ENCODE assay signal across 1 cellular context in the genomic region with DNA sequence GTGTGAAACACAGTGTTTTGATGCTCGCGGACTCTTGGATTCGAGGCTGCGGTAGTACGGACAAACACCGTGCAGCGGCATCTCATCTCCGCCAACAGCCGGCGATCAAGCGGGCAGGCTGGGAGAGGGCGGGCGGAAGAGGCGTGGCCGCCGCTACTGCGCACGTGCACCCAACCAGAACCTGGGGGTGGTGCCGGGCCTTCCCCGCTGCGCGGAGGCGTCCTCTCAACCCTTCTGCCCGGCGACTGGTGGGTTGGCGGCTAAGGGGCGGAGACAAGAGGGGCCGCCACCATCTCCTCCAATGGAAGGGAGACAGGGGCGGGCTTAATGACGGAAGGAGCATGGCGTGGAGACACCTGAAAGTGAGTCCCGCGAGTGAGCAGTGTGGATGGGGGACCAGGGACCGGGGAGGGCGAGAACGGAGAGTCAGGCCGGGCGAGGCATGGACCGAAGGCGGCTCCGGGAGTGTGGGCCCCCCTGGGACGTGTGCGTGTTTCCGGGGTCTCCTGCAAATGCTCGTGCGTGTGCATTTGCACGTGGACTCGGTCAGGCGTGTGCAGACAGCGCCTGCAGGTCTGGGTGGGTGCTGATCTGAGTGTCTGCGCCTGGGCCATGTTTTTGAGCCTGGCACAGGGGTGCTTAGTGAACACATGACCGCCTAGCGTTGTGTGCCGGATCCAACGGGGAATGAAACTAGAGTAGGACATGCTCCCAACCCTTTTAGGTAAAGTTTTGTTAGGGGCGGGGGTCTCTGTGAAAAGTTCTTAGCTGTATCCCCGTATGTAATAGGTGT.
TF ChIP-seq lines count a peak whose summit lies in the region.

A gene (plus strand): TSS at position 321 of the 793 bp plus-strand sequence. CDS start 21 bp downstream, at position 342.

TF ChIP-seq in HepG2, 621 proteins besides CTCF, POLR2A, EP300 and RAD21 (continued from another document and continues in another):
- TF ChIP-seq, protein P1, sequence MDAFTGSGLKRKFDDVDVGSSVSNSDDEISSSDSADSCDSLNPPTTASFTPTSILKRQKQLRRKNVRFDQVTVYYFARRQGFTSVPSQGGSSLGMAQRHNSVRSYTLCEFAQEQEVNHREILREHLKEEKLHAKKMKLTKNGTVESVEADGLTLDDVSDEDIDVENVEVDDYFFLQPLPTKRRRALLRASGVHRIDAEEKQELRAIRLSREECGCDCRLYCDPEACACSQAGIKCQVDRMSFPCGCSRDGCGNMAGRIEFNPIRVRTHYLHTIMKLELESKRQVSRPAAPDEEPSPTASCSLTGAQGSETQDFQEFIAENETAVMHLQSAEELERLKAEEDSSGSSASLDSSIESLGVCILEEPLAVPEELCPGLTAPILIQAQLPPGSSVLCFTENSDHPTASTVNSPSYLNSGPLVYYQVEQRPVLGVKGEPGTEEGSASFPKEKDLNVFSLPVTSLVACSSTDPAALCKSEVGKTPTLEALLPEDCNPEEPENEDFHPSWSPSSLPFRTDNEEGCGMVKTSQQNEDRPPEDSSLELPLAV (CRISPR knock-in tag; conservative IDR thresholded peaks at IDR 0.05; ENCODE audit: low read depth): no peak
- TF ChIP-seq NFYC (CRISPR knock-in tag; IDR thresholded peaks at IDR 0.05) (peak; percentile 92), ZNF17 (CRISPR knock-in tag; IDR thresholded peaks at IDR 0.05) (no peak), ZNF557 (CRISPR knock-in tag; IDR thresholded peaks at IDR 0.05) (no peak), ZNF24 (IDR thresholded peaks at IDR 0.05) (no peak), ZNF616 (CRISPR knock-in tag; IDR thresholded peaks at IDR 0.05; ENCODE audit: low read depth) (peak; percentile 68), PCBP2 (optimal IDR thresholded peaks at IDR 0.05; ENCODE audit: low read depth, low read length, poor library complexity, severe bottlenecking) (no peak), KLF6 (CRISPR knock-in tag; IDR thresholded peaks at IDR 0.05) (peak; percentile 79), ZNF207 (IDR thresholded peaks at IDR 0.05; ENCODE audit: borderline replicate concordance) (no peak), ZNF12 (CRISPR knock-in tag; IDR thresholded peaks at IDR 0.05) (peak; percentile 37; the same call in 1 of the 2 replicates), YEATS2 (CRISPR knock-in tag; IDR thresholded peaks at IDR 0.05; ENCODE audit: borderline replicate concordance) (peak; percentile 87), ZNF138 (CRISPR knock-in tag; IDR thresholded peaks at IDR 0.05; ENCODE audit: low read depth) (0 out of 2 replicates have a peak, but pooled peaks have one; percentile 80), GLI4 (CRISPR knock-in tag; IDR thresholded peaks at IDR 0.05; ENCODE audit: borderline replicate concordance) (0 out of 2 replicates have a peak, but pooled peaks have one; percentile 26), MBD4 (IDR thresholded peaks at IDR 0.05; ENCODE audit: borderline replicate concordance, low read length) (no peak), RNF2 (conservative IDR thresholded peaks at IDR 0.05; ENCODE audit: low read depth) (0 out of 2 replicates have a peak, but pooled peaks have one; percentile 32), ZNF367 (CRISPR knock-in tag; IDR thresholded peaks at IDR 0.05; ENCODE audit: borderline replicate concordance) (no peak), CBX2 (IDR thresholded peaks at IDR 0.05; ENCODE audit: low read depth, low read length) (no peak), CBX2 (CRISPR knock-in tag; IDR thresholded peaks at IDR 0.05; ENCODE audit: low read depth) (0 out of 2 replicates have a peak, but pooled peaks have one; percentile 23), ZNF235 (CRISPR knock-in tag; IDR thresholded peaks at IDR 0.05; ENCODE audit: borderline replicate concordance) (no peak), ZNF33A (CRISPR knock-in tag; IDR thresholded peaks at IDR 0.05; ENCODE audit: borderline replicate concordance) (0 out of 2 replicates have a peak, but pooled peaks have one; percentile 20), PHF8 (CRISPR knock-in tag; IDR thresholded peaks at IDR 0.05) (peak; percentile 93), TSC22D2 (CRISPR knock-in tag; IDR thresholded peaks at IDR 0.05; ENCODE audit: borderline replicate concordance) (no peak; the same call in 1 of the 2 replicates), NFATC3 (CRISPR knock-in tag; IDR thresholded peaks at IDR 0.05) (no peak), HNRNPH1 (optimal IDR thresholded peaks at IDR 0.05; ENCODE audit: low read depth, low read length) (peak; percentile 97), ZSCAN9 (CRISPR knock-in tag; IDR thresholded peaks at IDR 0.05; ENCODE audit: borderline replicate concordance) (peak; percentile 37), ZNF143 (CRISPR knock-in tag; IDR thresholded peaks at IDR 0.05) (no peak), AGO2 (optimal IDR thresholded peaks at IDR 0.05; ENCODE audit: low read depth, low read length) (peak; percentile 47), KAT2B (IDR thresholded peaks at IDR 0.05; ENCODE audit: borderline replicate concordance, low read depth, low read length) (no peak), ZNF343 (CRISPR knock-in tag; IDR thresholded peaks at IDR 0.05) (0 out of 2 replicates have a peak, but pooled peaks have one; percentile 64)
- TF ChIP-seq, protein P2, sequence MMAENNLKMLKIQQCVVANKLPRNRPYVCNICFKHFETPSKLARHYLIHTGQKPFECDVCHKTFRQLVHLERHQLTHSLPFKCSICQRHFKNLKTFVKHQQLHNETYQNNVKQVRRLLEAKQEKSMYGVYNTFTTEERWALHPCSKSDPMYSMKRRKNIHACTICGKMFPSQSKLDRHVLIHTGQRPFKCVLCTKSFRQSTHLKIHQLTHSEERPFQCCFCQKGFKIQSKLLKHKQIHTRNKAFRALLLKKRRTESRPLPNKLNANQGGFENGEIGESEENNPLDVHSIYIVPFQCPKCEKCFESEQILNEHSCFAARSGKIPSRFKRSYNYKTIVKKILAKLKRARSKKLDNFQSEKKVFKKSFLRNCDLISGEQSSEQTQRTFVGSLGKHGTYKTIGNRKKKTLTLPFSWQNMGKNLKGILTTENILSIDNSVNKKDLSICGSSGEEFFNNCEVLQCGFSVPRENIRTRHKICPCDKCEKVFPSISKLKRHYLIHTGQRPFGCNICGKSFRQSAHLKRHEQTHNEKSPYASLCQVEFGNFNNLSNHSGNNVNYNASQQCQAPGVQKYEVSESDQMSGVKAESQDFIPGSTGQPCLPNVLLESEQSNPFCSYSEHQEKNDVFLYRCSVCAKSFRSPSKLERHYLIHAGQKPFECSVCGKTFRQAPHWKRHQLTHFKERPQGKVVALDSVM (CRISPR knock-in tag; IDR thresholded peaks at IDR 0.05): peak; percentile 55; the same call in 1 of the 2 replicates
- TF ChIP-seq, protein P3, sequence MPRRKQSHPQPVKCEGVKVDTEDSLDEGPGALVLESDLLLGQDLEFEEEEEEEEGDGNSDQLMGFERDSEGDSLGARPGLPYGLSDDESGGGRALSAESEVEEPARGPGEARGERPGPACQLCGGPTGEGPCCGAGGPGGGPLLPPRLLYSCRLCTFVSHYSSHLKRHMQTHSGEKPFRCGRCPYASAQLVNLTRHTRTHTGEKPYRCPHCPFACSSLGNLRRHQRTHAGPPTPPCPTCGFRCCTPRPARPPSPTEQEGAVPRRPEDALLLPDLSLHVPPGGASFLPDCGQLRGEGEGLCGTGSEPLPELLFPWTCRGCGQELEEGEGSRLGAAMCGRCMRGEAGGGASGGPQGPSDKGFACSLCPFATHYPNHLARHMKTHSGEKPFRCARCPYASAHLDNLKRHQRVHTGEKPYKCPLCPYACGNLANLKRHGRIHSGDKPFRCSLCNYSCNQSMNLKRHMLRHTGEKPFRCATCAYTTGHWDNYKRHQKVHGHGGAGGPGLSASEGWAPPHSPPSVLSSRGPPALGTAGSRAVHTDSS (CRISPR knock-in tag; conservative IDR thresholded peaks at IDR 0.05): no peak
- TF ChIP-seq, protein P4, sequence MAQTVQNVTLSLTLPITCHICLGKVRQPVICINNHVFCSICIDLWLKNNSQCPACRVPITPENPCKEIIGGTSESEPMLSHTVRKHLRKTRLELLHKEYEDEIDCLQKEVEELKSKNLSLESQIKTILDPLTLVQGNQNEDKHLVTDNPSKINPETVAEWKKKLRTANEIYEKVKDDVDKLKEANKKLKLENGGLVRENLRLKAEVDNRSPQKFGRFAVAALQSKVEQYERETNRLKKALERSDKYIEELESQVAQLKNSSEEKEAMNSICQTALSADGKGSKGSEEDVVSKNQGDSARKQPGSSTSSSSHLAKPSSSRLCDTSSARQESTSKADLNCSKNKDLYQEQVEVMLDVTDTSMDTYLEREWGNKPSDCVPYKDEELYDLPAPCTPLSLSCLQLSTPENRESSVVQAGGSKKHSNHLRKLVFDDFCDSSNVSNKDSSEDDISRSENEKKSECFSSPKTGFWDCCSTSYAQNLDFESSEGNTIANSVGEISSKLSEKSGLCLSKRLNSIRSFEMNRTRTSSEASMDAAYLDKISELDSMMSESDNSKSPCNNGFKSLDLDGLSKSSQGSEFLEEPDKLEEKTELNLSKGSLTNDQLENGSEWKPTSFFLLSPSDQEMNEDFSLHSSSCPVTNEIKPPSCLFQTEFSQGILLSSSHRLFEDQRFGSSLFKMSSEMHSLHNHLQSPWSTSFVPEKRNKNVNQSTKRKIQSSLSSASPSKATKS (CRISPR knock-in tag; IDR thresholded peaks at IDR 0.05): no peak
- TF ChIP-seq, protein P5, sequence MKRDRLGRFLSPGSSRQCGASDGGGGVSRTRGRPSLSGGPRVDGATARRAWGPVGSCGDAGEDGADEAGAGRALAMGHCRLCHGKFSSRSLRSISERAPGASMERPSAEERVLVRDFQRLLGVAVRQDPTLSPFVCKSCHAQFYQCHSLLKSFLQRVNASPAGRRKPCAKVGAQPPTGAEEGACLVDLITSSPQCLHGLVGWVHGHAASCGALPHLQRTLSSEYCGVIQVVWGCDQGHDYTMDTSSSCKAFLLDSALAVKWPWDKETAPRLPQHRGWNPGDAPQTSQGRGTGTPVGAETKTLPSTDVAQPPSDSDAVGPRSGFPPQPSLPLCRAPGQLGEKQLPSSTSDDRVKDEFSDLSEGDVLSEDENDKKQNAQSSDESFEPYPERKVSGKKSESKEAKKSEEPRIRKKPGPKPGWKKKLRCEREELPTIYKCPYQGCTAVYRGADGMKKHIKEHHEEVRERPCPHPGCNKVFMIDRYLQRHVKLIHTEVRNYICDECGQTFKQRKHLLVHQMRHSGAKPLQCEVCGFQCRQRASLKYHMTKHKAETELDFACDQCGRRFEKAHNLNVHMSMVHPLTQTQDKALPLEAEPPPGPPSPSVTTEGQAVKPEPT (CRISPR knock-in tag; IDR thresholded peaks at IDR 0.05; ENCODE audit: low read depth): peak; percentile 88; the same call in 1 of the 2 replicates
- TF ChIP-seq, protein P6, sequence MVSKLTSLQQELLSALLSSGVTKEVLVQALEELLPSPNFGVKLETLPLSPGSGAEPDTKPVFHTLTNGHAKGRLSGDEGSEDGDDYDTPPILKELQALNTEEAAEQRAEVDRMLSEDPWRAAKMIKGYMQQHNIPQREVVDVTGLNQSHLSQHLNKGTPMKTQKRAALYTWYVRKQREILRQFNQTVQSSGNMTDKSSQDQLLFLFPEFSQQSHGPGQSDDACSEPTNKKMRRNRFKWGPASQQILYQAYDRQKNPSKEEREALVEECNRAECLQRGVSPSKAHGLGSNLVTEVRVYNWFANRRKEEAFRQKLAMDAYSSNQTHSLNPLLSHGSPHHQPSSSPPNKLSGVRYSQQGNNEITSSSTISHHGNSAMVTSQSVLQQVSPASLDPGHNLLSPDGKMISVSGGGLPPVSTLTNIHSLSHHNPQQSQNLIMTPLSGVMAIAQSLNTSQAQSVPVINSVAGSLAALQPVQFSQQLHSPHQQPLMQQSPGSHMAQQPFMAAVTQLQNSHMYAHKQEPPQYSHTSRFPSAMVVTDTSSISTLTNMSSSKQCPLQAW (CRISPR knock-in tag; IDR thresholded peaks at IDR 0.05): 0 out of 2 replicates have a peak, but pooled peaks have one; percentile 23
- TF ChIP-seq, protein P7, sequence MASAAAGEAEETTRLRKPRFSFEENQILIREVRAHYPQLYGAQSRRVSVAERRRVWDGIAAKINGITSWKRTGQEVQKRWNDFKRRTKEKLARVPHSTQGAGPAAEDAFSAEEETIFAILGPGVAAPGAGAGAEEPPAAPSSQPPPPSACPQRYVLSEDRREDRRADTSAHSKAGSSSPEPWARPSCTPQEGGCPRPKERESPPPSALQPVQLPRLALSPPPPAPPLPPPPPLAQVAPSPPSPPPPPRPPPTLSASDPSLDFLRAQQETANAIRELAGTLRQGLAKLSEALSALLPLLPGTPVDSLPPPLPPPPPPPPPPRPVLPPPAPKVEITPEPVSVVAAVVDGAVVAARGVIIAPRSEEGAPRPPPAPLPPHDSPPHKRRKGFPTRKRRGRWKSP (CRISPR knock-in tag; IDR thresholded peaks at IDR 0.05): no peak
- TF ChIP-seq, protein P8, sequence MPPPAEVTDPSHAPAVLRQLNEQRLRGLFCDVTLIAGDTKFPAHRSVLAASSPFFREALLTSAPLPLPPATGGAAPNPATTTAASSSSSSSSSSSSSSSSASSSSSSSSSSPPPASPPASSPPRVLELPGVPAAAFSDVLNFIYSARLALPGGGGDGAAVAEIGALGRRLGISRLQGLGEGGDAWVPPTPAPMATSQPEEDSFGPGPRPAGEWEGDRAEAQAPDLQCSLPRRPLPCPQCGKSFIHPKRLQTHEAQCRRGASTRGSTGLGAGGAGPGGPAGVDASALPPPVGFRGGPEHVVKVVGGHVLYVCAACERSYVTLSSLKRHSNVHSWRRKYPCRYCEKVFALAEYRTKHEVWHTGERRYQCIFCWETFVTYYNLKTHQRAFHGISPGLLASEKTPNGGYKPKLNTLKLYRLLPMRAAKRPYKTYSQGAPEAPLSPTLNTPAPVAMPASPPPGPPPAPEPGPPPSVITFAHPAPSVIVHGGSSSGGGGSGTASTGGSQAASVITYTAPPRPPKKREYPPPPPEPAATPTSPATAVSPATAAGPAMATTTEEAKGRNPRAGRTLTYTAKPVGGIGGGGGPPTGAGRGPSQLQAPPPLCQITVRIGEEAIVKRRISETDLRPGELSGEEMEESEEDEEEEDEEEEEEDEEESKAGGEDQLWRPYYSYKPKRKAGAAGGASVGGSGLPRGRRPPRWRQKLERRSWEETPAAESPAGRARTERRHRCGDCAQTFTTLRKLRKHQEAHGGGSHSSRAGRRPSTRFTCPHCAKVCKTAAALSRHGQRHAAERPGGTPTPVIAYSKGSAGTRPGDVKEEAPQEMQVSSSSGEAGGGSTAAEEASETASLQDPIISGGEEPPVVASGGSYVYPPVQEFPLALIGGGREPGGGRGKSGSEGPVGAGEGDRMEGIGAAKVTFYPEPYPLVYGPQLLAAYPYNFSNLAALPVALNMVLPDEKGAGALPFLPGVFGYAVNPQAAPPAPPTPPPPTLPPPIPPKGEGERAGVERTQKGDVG (CRISPR knock-in tag; IDR thresholded peaks at IDR 0.05; ENCODE audit: borderline replicate concordance): peak; percentile 74; the same call in 1 of the 2 replicates
- TF ChIP-seq, protein P9, sequence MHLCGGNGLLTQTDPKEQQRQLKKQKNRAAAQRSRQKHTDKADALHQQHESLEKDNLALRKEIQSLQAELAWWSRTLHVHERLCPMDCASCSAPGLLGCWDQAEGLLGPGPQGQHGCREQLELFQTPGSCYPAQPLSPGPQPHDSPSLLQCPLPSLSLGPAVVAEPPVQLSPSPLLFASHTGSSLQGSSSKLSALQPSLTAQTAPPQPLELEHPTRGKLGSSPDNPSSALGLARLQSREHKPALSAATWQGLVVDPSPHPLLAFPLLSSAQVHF (CRISPR knock-in tag; IDR thresholded peaks at IDR 0.05): 0 out of 2 replicates have a peak, but pooled peaks have one; percentile 63
- TF ChIP-seq, protein P10, sequence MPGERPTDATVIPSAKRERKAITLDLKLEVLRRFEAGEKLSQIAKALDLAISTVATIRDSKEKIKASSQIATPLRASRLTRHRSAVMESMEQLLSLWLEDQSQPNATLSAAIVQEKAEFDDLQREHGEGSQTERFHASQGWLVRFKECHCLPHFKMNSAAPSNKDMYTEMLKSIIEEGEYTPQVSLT (CRISPR knock-in tag; IDR thresholded peaks at IDR 0.05; ENCODE audit: borderline replicate concordance, low read depth): no peak
